1 cellular context compared by ENCODE assay signal in genomic region chr19:2740314-2740656, GRCh38.
TF ChIP-seq lines count a peak whose summit lies in the region.

No MANE protein-coding gene starts in this region.

TF ChIP-seq in SK-N-SH treated with all-trans-retinoic acid at 6 μM for 48 hours, 23 proteins besides CTCF, POLR2A, EP300 and RAD21 (continued from another document):
- TF ChIP-seq BACH2 (CRISPR knock-in tag; IDR thresholded peaks at IDR 0.05; ENCODE audit: borderline replicate concordance) = no peak
- no peak for TF ChIP-seq CREB5 (CRISPR knock-in tag; IDR thresholded peaks at IDR 0.05; ENCODE audit: low read depth)
- 0 out of 2 replicates have a peak, but pooled peaks have one; percentile 1 for TF ChIP-seq TOX (CRISPR knock-in tag; IDR thresholded peaks at IDR 0.05; ENCODE audit: borderline replicate concordance)
- TF ChIP-seq ZNF8 (CRISPR knock-in tag; IDR thresholded peaks at IDR 0.05) = no peak
- TF ChIP-seq RARB (CRISPR knock-in tag; IDR thresholded peaks at IDR 0.05) = no peak
- TF ChIP-seq ZNF70 (CRISPR knock-in tag; IDR thresholded peaks at IDR 0.05) = no peak
- no peak for TF ChIP-seq ZC3H10 (CRISPR knock-in tag; IDR thresholded peaks at IDR 0.05)
- TF ChIP-seq ESRRG (CRISPR knock-in tag; IDR thresholded peaks at IDR 0.05) = no peak
- TF ChIP-seq ZFP30 (CRISPR knock-in tag; IDR thresholded peaks at IDR 0.05) = peak; percentile 47; the same call in 1 of the 2 replicates
- TF ChIP-seq ZNF565 (CRISPR knock-in tag; conservative IDR thresholded peaks at IDR 0.05; ENCODE audit: low read depth) = no peak
- TF ChIP-seq ARNTL (CRISPR knock-in tag; IDR thresholded peaks at IDR 0.05; ENCODE audit: borderline replicate concordance, low read depth) = no peak
